Comparison of ENCODE assay signal across 20 cellular contexts in genomic region chr4:182913036-182913435, GRCh38.
DNase-seq lines count a peak whose midpoint lies in the region; ATAC-seq and TF ChIP-seq lines count a peak whose summit lies in the region.
"Had no signal": no experiment of that assay in that cellular context is flagged by ENCODE, and none has a peak within 500 bp of the region (broad histone marks: within the 10 kb centered on the region; RNA-seq: fewer than 3 reads in every experiment).

No MANE protein-coding gene starts in this region.

- peaks cover 65% of the 10 kb centered on the region for H3K36me3 Mint-ChIP-seq in stimulated activated naive CD8-positive, alpha-beta T cell treated with anti-CD3 and anti-CD28 coated beads, Interleukin-15, Interleukin-2, amounts not matched to agents 100 ng/mL and 50 ng/mL, for 24 hours (ENCODE audit: low read depth)
- peaks cover 70% of the 10 kb centered on the region for H3K36me3 Mint-ChIP-seq in nephron progenitor cell (ENCODE audit: low read depth)

- peak overlapping the region; percentile 1 for H3K4me3 Mint-ChIP-seq in stimulated activated naive CD8-positive, alpha-beta T cell treated with anti-CD3 and anti-CD28 coated beads, Interleukin-15, Interleukin-2, amounts not matched to agents 100 ng/mL and 50 ng/mL, for 24 hours
- peak overlapping the region; percentile 30 for H3K4me3 Mint-ChIP-seq in nephron progenitor cell
- H3K4me3 Mint-ChIP-seq: CD14-positive monocyte, H9 had no signal

- no peaks in the 10 kb centered on the region for H3K9me3 ChIP-seq in WERI-Rb-1 (ENCODE audit: severe bottlenecking)
- H3K9me3 ChIP-seq: SJSA1 had no signal

- no peak for TF ChIP-seq CTCF in WERI-Rb-1 (IDR thresholded peaks at IDR 0.05; ENCODE audit: low read depth, low read length)
- no peak for TF ChIP-seq CTCF in nephron progenitor cell (IDR thresholded peaks at IDR 0.05)

- no peak for DNase-seq in stimulated activated naive CD8-positive, alpha-beta T cell treated with anti-CD3 and anti-CD28 coated beads, Interleukin-15, Interleukin-2, amounts not matched to agents 100 U/mL and 50 U/mL, for 24 hours
- no peak for DNase-seq in WERI-Rb-1
- DNase-seq in nephron progenitor cell: no peak
- no peak for DNase-seq in inferior parietal cortex (ENCODE audit: extremely low spot score)
- DNase-seq in HPDE6-E6E7 (ENCODE audit: extremely low spot score): no peak
- no peak for DNase-seq in NCI-H774 (lab: John Stamatoyannopoulos, UW)
- DNase-seq: ACHN, AML-193, COR-L47, DMS153, H9, MV-4-11, NCI-H1417, NCI-H187 treated with DMSO at 0.1 percent for 48 hours, NCI-H2171, NCI-H446 treated with DMSO at 0.1 percent for 48 hours had no signal

- no peak overlapping the region; the same call in 1 of the 2 replicates for H3K4me3 ChIP-seq in WERI-Rb-1 (ENCODE audit: low read depth, low read length)
- H3K4me3 ChIP-seq: K562, SJSA1 had no signal

- H3K27ac ChIP-seq in WERI-Rb-1: peak overlapping the region; percentile 61
- H3K27ac ChIP-seq: SJSA1 had no signal

- no peak overlapping the region for H3K27ac Mint-ChIP-seq in stimulated activated naive CD8-positive, alpha-beta T cell treated with anti-CD3 and anti-CD28 coated beads, Interleukin-15, Interleukin-2, amounts not matched to agents 100 ng/mL and 50 ng/mL, for 24 hours
- peak overlapping the region; percentile 96 for H3K27ac Mint-ChIP-seq in nephron progenitor cell
- H3K27ac Mint-ChIP-seq: CD14-positive monocyte, H9 had no signal

- no peaks in the 10 kb centered on the region for H3K9me3 Mint-ChIP-seq in stimulated activated naive CD8-positive, alpha-beta T cell treated with anti-CD3 and anti-CD28 coated beads, Interleukin-15, Interleukin-2, amounts not matched to agents 100 ng/mL and 50 ng/mL, for 24 hours
- H3K9me3 Mint-ChIP-seq in nephron progenitor cell: peaks cover 4% of the 10 kb centered on the region
- H3K9me3 Mint-ChIP-seq: CD14-positive monocyte, H9 had no signal

- peaks cover 44% of the 10 kb centered on the region for H3K36me3 ChIP-seq in WERI-Rb-1

- H3K4me1 Mint-ChIP-seq in stimulated activated naive CD8-positive, alpha-beta T cell treated with anti-CD3 and anti-CD28 coated beads, Interleukin-15, Interleukin-2, amounts not matched to agents 100 ng/mL and 50 ng/mL, for 24 hours (ENCODE audit: low read depth): peaks cover 62% of the 10 kb centered on the region
- H3K4me1 Mint-ChIP-seq in nephron progenitor cell: peaks cover 66% of the 10 kb centered on the region

- ATAC-seq in stimulated activated naive CD8-positive, alpha-beta T cell treated with anti-CD3 and anti-CD28 coated beads, Interleukin-15, Interleukin-2, amounts not matched to agents 100 U/mL and 50 U/mL, for 24 hours: no peak
- ATAC-seq: K562 had no signal

- H3K27me3 Mint-ChIP-seq in stimulated activated naive CD8-positive, alpha-beta T cell treated with anti-CD3 and anti-CD28 coated beads, Interleukin-15, Interleukin-2, amounts not matched to agents 100 ng/mL and 50 ng/mL, for 24 hours: no peaks in the 10 kb centered on the region
- no peaks in the 10 kb centered on the region for H3K27me3 Mint-ChIP-seq in nephron progenitor cell (ENCODE audit: low read depth, poor library complexity)

- no peaks in the 10 kb centered on the region for H3K27me3 ChIP-seq in WERI-Rb-1 (ENCODE audit: insufficient read depth, low read depth, severe bottlenecking)
- H3K27me3 ChIP-seq: SJSA1 had no signal
